12 cellular contexts compared by ENCODE assay signal in the genomic region with DNA sequence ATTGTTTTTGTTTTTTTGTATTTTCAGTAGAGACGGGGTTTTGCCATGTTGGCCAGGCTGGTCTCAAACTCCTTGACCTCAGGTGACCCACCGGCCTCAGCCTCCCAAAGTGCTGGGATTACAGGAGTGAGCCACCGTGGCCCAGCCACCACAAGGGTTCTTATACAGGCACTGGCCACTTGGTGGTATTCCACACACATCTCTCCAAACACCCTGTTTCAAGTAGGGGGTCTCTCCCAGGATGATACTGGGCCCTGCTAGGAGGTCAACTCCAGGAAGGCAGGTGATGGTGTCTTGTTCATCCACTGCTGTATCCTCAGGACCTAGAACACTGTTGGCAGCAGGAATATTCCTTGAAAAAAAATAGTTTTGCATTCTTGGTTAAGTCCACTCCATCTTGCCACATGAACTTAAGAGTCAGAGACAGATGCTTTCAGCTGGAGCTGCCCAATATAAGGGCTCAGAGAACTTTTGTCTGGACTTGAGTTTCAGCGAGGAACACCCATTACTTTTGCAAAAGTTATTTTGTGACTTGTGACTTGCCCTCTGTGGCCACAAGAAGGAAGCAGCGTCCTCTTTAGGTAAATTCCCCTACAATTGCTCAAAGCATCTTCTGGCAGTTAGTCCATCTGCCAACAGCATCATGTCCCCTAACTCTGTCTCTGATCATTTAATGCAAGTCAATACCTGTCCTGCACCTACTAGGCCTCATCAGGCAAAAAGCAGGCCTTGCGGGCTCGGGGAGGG. TPM values are rescaled to one million over a fixed set of nuclear protein-coding genes. Genes with fewer than 3 reads are reported as not detected.
A peak's percentile ranks its signal among the peaks of the same experiment; 100 is the strongest.
DNase-seq lines count a peak whose midpoint lies in the region; TF ChIP-seq lines count a peak whose summit lies in the region.
"Had no signal": no experiment of that assay in that cellular context is flagged by ENCODE, and none has a peak within 500 bp of the region (broad histone marks: within the 10 kb centered on the region; RNA-seq: fewer than 3 reads in every experiment).

No MANE protein-coding gene starts in this region.

- H3K36me3 ChIP-seq in Karpas-422 (ENCODE audit: insufficient read depth, low read length), result no peaks in the 10 kb centered on the region

- H4K20me1 ChIP-seq in Karpas-422 (ENCODE audit: insufficient read depth, low read depth, low read length), result no peaks in the 10 kb centered on the region

- no peaks in the 10 kb centered on the region for H3K9me2 ChIP-seq in Karpas-422 (replicated peaks; ENCODE audit: insufficient read depth, low read length)

- H3K4me1 ChIP-seq in Karpas-422 (ENCODE audit: low read length), result peaks cover 29% of the 10 kb centered on the region

- peak overlapping the region; percentile 12 for H3K27ac ChIP-seq in Karpas-422 (ENCODE audit: low read length)

- H3K4me2 ChIP-seq in Karpas-422 (ENCODE audit: low read depth, low read length, poor library complexity, severe bottlenecking), result peak overlapping the region; percentile 65

- no peaks in the 10 kb centered on the region for H3K36me3 Mint-ChIP-seq in osteocyte (ENCODE audit: unreplicated experiment)

- no peaks in the 10 kb centered on the region for H3K9me3 ChIP-seq in Karpas-422 (ENCODE audit: low read length)

- H3K4me1 Mint-ChIP-seq in osteocyte (ENCODE audit: unreplicated experiment), result peaks cover 30% of the 10 kb centered on the region

- H3K79me2 ChIP-seq in Karpas-422 (ENCODE audit: low read length), result no peaks in the 10 kb centered on the region

- H3K27me3 ChIP-seq in Karpas-422 (ENCODE audit: low read length), result no peaks in the 10 kb centered on the region

- H3K9ac ChIP-seq in Karpas-422 (ENCODE audit: low read length), result peak overlapping the region; percentile 13

- TF ChIP-seq CTCF in astrocyte of the spinal cord (IDR thresholded peaks at IDR 0.05; ENCODE audit: low read depth, low read length), result peak; percentile 6
- TF ChIP-seq CTCF in osteocyte (IDR thresholded peaks at IDR 0.05), result no peak

- H2AFZ ChIP-seq in Karpas-422 (ENCODE audit: low read length), result no peak overlapping the region

- in situ Hi-C loops in Caki2 (cut with HindIII; ENCODE audit: low pct_unique_long_range_greater_than_20kb, low sequenced_read_pairs), result no loop called here
- in situ Hi-C loops in astrocyte of the spinal cord (cut with HindIII; ENCODE audit: low sequenced_read_pairs), result no loop called here

- H3K9me3 Mint-ChIP-seq in osteocyte (ENCODE audit: unreplicated experiment), result no peaks in the 10 kb centered on the region

- H3K27me3 Mint-ChIP-seq in osteocyte (ENCODE audit: unreplicated experiment), result no peaks in the 10 kb centered on the region

- H3K27ac Mint-ChIP-seq in osteocyte (ENCODE audit: unreplicated experiment), result peak overlapping the region; percentile 91
- H3K27ac Mint-ChIP-seq: activated naive CD4-positive, alpha-beta T cell treated with anti-CD3 and anti-CD28 coated beads, Interleukin-2, amount 50 U/mL, for 72 hours; stimulated activated naive CD8-positive, alpha-beta T cell treated with anti-CD3 and anti-CD28 coated beads, Interleukin-15, Interleukin-2, amounts not matched to agents 100 ng/mL and 50 ng/mL, for 24 hours had no signal

- H3K4me3 ChIP-seq in Karpas-422 (ENCODE audit: low read length) (peak overlapping the region; percentile 3; the same call in 1 of the 2 replicates), astrocyte of the spinal cord (ENCODE audit: low read depth, low read length) (no peak overlapping the region)

- DNase-seq in Caki2 (ENCODE audit: low read depth), result peak; percentile 62
- peak; percentile 69 for DNase-seq in Karpas-422
- DNase-seq in astrocyte of the spinal cord (ENCODE audit: low read depth, low spot score), result no peak
- DNase-seq in osteocyte (ENCODE audit: extremely low spot score, unreplicated experiment), result no peak
- no peak for DNase-seq in putamen (ENCODE audit: low spot score)
- DNase-seq in DMS53 (lab: John Stamatoyannopoulos, UW), result no peak
- DNase-seq in foreskin melanocyte, result no peak
- no peak for DNase-seq in DMS 273 treated with DMSO at 0.1 percent for 48 hours (lab: John Stamatoyannopoulos, UW)

- no peak overlapping the region for H3K4me3 Mint-ChIP-seq in osteocyte (ENCODE audit: unreplicated experiment)
- H3K4me3 Mint-ChIP-seq: stimulated activated naive CD8-positive, alpha-beta T cell treated with anti-CD3 and anti-CD28 coated beads, Interleukin-15, Interleukin-2, amounts not matched to agents 100 ng/mL and 50 ng/mL, for 24 hours had no signal

RNA-seq across cellular contexts. Expression of a gene that starts 7.4 kb away (rescaled TPM):
- 16.2 and 20.1 TPM in 2 replicates for total RNA-seq in Caki2 (2014; rRNA removed; shearing (Covaris generic); ENCODE audit: low replicate concordance)
- total RNA-seq in Karpas-422 (2014; rRNA removed; shearing (Covaris generic); ENCODE audit: low replicate concordance), result 12.1 and 16.0 TPM in 2 replicates
- total RNA-seq in osteocyte, result 23.8 and 26.8 TPM in 2 replicates

RNA-seq across cellular contexts. Expression of a gene that starts 36.4 kb away (rescaled TPM):
- not detected in 2 replicates for total RNA-seq in Caki2 (2014; rRNA removed; shearing (Covaris generic); ENCODE audit: low replicate concordance)
- not detected in 2 replicates for total RNA-seq in Karpas-422 (2014; rRNA removed; shearing (Covaris generic); ENCODE audit: low replicate concordance)
- total RNA-seq in osteocyte, result 0.13 TPM in 1 of 2 replicates, not detected in the other
- total RNA-seq: H4, posterior vena cava had no signal

Comparison
In these comparisons a context has a peak if more than half of its experiments do, and no peak if none do; other contexts are left out.
1. DNase-seq: peak in Caki2 (single experiment) and Karpas-422 (single experiment); none in astrocyte of the spinal cord (single experiment), osteocyte (single experiment), putamen (single experiment), DMS53 (single experiment), foreskin melanocyte (single experiment) and DMS 273 treated with DMSO at 0.1 percent for 48 hours (single experiment).